ENCODE assay signal across 9 cellular contexts in genomic region chr19:50658438-50659317, GRCh38. TPM values are rescaled to one million over a fixed set of nuclear protein-coding genes. Genes with fewer than 3 reads are reported as not detected.
DNase-seq lines count a peak whose midpoint lies in the region; ATAC-seq, FAIRE-seq and TF ChIP-seq lines count a peak whose summit lies in the region.
"Had no signal": no experiment of that assay in that cellular context is flagged by ENCODE, and none has a peak within 500 bp of the region (broad histone marks: within the 10 kb centered on the region; RNA-seq: fewer than 3 reads in every experiment).

No MANE protein-coding gene starts in this region.

- H3K79me2 ChIP-seq in mammary epithelial cell (ENCODE audit: insufficient read depth, low read length): no peaks in the 10 kb centered on the region

- no peaks in the 10 kb centered on the region for H3K9me3 ChIP-seq in HUES48 (ENCODE audit: control insufficient read depth, insufficient read depth, low read length)
- peaks cover 4% of the 10 kb centered on the region for H3K9me3 ChIP-seq in mammary epithelial cell (replicated peaks; ENCODE audit: insufficient read depth, low read length)
- H3K9me3 ChIP-seq in kidney (ENCODE audit: control insufficient read depth in 1 of 2, low read length in 2 of 2): no peaks in the 10 kb centered on the region

- no peak for FAIRE-seq in kidney (lab: Jason Lieb, UNC)

- CTCF ChIA-PET in mammary epithelial cell (lab: Charles Lee; ENCODE audit: low non-redundant PET): no interaction called here

- no peak for ATAC-seq in GM19324 (IDR thresholded peaks at IDR 0.05; ENCODE audit: low FRiP score, unreplicated experiment)

- peak overlapping the region; percentile 16 for H3K4me2 ChIP-seq in mammary epithelial cell (ENCODE audit: insufficient read depth, low read depth, low read length)

- H3K36me3 ChIP-seq in HUES48 (ENCODE audit: control insufficient read depth, insufficient read depth, low read length) (no peaks in the 10 kb centered on the region), mammary epithelial cell (ENCODE audit: insufficient read depth, low read length) (no peaks in the 10 kb centered on the region), kidney (ENCODE audit: control insufficient read depth in 1 of 2, insufficient read depth in 2 of 2, low read length in 2 of 2) (no peaks in the 10 kb centered on the region)
- H3K36me3 ChIP-seq: tibial nerve had no signal

- TF ChIP-seq CTCF in mammary epithelial cell (conservative IDR thresholded peaks at IDR 0.05 in 1 of 2, IDR thresholded peaks at IDR 0.05 in 1 of 2; ENCODE audit: extremely low read depth in 1 of 2, insufficient read depth in 1 of 2, low read depth in 1 of 2, low read length in 2 of 2): no peak
- TF ChIP-seq CTCF in kidney (IDR thresholded peaks at IDR 0.05; ENCODE audit: borderline replicate concordance, extremely low read depth, insufficient read depth): no peak

- no peaks in the 10 kb centered on the region for H4K20me1 ChIP-seq in mammary epithelial cell (ENCODE audit: insufficient read depth, low read length)

- H2AFZ ChIP-seq in mammary epithelial cell (ENCODE audit: low read depth, low read length): peak overlapping the region; percentile 69

- in situ Hi-C loops in mammary epithelial cell (cut with MboI; ENCODE audit: low sequenced_read_pairs in 2 of 2): no loop called here

- BruUV-seq in mammary epithelial cell (replicated peaks; lab: Mats Ljungman, UMichigan): no TSS peak

- H3K9ac ChIP-seq in HUES48 (ENCODE audit: low read depth, low read length) (peak overlapping the region; percentile 50), mammary epithelial cell (ENCODE audit: insufficient read depth, low read length) (no peak overlapping the region), kidney (ENCODE audit: low read length in 2 of 2) (peak overlapping the region in 1 of 2 donors; percentile 39)

- peak; percentile 36 to 67 for DNase-seq in AML-193 (lab: John Stamatoyannopoulos, UW)
- peak in 3 of 5 experiments; percentile 22 to 72 (median 33) for DNase-seq in T-helper 2 cell
- DNase-seq in mammary epithelial cell: peak; percentile 35
- DNase-seq in kidney: peak; percentile 92
- DNase-seq in stimulated activated CD4-positive, alpha-beta T cell treated with anti-CD3 and anti-CD28 coated beads, Interleukin-2, amount 100 ng/mL, for 24 hours: peak; percentile 52 to 79
- no peak for DNase-seq in NCI-H446 treated with DMSO at 0.1 percent for 48 hours (lab: John Stamatoyannopoulos, UW)

- H3K4me3 ChIP-seq in HUES48 (ENCODE audit: low read depth, low read length) (peak overlapping the region; percentile 81), mammary epithelial cell (replicated peaks in 1 of 3; ENCODE audit: insufficient read depth in 1 of 3, low read depth in 2 of 3, low read length in 3 of 3) (peak overlapping the region in 2 of 3 experiments; percentile 5), kidney (ENCODE audit: low read length in 2 of 2) (peak overlapping the region; percentile 44 to 56)

- H3K4me1 ChIP-seq in HUES48 (ENCODE audit: control insufficient read depth, insufficient read depth, low read length): peaks cover 8% of the 10 kb centered on the region; the same call in 1 of the 2 replicates
- no peaks in the 10 kb centered on the region for H3K4me1 ChIP-seq in mammary epithelial cell (ENCODE audit: insufficient read depth, low read length)
- H3K4me1 ChIP-seq in kidney (ENCODE audit: control insufficient read depth in 1 of 2, insufficient read depth in 1 of 2, low read depth in 1 of 2, low read length in 2 of 2): peaks cover 0 to 2% of the 10 kb centered on the region in 2 donors

- 9% methylated on average over 22 of the region's 67 CpGs for WGBS in mammary epithelial cell (ENCODE audit: low coverage, missing lambda C conversion rate)

- H3K27me3 ChIP-seq in HUES48 (ENCODE audit: control insufficient read depth, insufficient read depth, low read length): no peaks in the 10 kb centered on the region
- H3K27me3 ChIP-seq in mammary epithelial cell (ENCODE audit: insufficient read depth, low read length): peaks cover 2% of the 10 kb centered on the region

- dilution Hi-C loops in mammary epithelial cell (cut with HindIII; ENCODE audit: low sequenced_read_pairs): no loop called here

- intact Hi-C loops in mammary epithelial cell (cut with micrococcal nuclease): no loop called here
- intact Hi-C loops in kidney (cut with DNase I): no loop called here

- H3K27ac ChIP-seq in HUES48 (ENCODE audit: low read depth, low read length) (peak overlapping the region; percentile 89), mammary epithelial cell (ENCODE audit: insufficient read depth, low read depth, low read length) (no peak overlapping the region), kidney (ENCODE audit: low read depth in 2 of 2, low read length in 2 of 2) (peak overlapping the region; percentile 41 to 65)

RNA-seq across cellular contexts. Expression of gene C19orf81, which starts 9.4 kb away (rescaled TPM):
- total RNA-seq in mammary epithelial cell: not detected
- not detected for polyA plus RNA-seq in mammary epithelial cell
- polyA minus RNA-seq in mammary epithelial cell: not detected
- total RNA-seq in kidney: 3.0 TPM
- 1.6 TPM for polyA plus RNA-seq in kidney (ENCODE audit: insufficient read depth, low read depth, low replicate concordance)
- total RNA-seq: tibial nerve had no signal

RNA-seq across cellular contexts. Expression of gene SYT3, which starts 19.0 kb away (rescaled TPM):
- total RNA-seq in mammary epithelial cell (not detected), kidney (0.63 TPM)
- polyA plus RNA-seq in mammary epithelial cell (not detected), kidney (ENCODE audit: insufficient read depth, low read depth, low replicate concordance) (0.54 TPM)
- polyA minus RNA-seq in mammary epithelial cell: not detected
- total RNA-seq: tibial nerve had no signal

Comparison
In these comparisons a context has a peak if more than half of its experiments do, and no peak if none do; other contexts are left out.
1. H3K4me3 ChIP-seq: peak in every context shown above with its lines; median percentile 81 in HUES48; 50 in kidney; 5 in mammary epithelial cell.